ENCODE assay signal across 16 cellular contexts in genomic region chr18:7666195-7666776, GRCh38.
"Had no signal": no experiment of that assay in that cellular context is flagged by ENCODE, and none has a peak within 500 bp of the region (broad histone marks: within the 10 kb centered on the region; RNA-seq: fewer than 3 reads in every experiment).

No MANE protein-coding gene starts in this region.

- H3K36me3 Mint-ChIP-seq: activated naive CD8-positive, alpha-beta T cell treated with anti-CD3 and anti-CD28 coated beads, Interleukin-2, amount 10 ng/mL, durations not matched to agents 7 days and 5 days; stimulated activated effector memory CD8-positive, alpha-beta T cell treated with anti-CD3 and anti-CD28 coated beads, Interleukin-12 subunit alpha, Interleukin-12 subunit beta, amount 100 ng/mL, for 72 hours had no signal

- ATAC-seq: activated CD8-positive, alpha-beta T cell treated with anti-CD3 and anti-CD28 coated beads for 36 hours; activated T-cell treated with anti-CD3 and anti-CD28 coated beads, Interleukin-2, amount 50 U/mL, for 72 hours; gastrocnemius medialis; stimulated activated effector memory CD8-positive, alpha-beta T cell treated with anti-CD3 and anti-CD28 coated beads, Interleukin-12 subunit alpha, Interleukin-12 subunit beta, amount 100 ng/mL, for 72 hours had no signal

- H3K36me3 ChIP-seq: gastrocnemius medialis, right atrium auricular region, tibial artery had no signal

- H3K4me3 ChIP-seq: gastrocnemius medialis, right atrium auricular region, tibial artery had no signal

- H3K27ac Mint-ChIP-seq: activated CD8-positive, alpha-beta T cell treated with anti-CD3 and anti-CD28 coated beads for 36 hours; activated naive CD8-positive, alpha-beta T cell treated with anti-CD3 and anti-CD28 coated beads, Interleukin-2, amount 10 ng/mL, durations not matched to agents 7 days and 5 days; activated T-cell treated with anti-CD3 and anti-CD28 coated beads, Interleukin-2, amount 50 U/mL, for 72 hours; stimulated activated effector memory CD8-positive, alpha-beta T cell treated with anti-CD3 and anti-CD28 coated beads, Interleukin-12 subunit alpha, Interleukin-12 subunit beta, amount 100 ng/mL, for 72 hours had no signal

- H3K27me3 Mint-ChIP-seq: activated CD8-positive, alpha-beta T cell treated with anti-CD3 and anti-CD28 coated beads for 36 hours; activated naive CD8-positive, alpha-beta T cell treated with anti-CD3 and anti-CD28 coated beads, Interleukin-2, amount 10 ng/mL, durations not matched to agents 7 days and 5 days had no signal

- H3K27ac ChIP-seq: gastrocnemius medialis, right atrium auricular region, tibial artery, VCaP had no signal

- H3K4me3 Mint-ChIP-seq: activated CD8-positive, alpha-beta T cell treated with anti-CD3 and anti-CD28 coated beads for 36 hours; activated naive CD8-positive, alpha-beta T cell treated with anti-CD3 and anti-CD28 coated beads, Interleukin-2, amount 10 ng/mL, durations not matched to agents 7 days and 5 days; activated T-cell treated with anti-CD3 and anti-CD28 coated beads, Interleukin-2, amount 50 U/mL, for 72 hours; stimulated activated effector memory CD8-positive, alpha-beta T cell treated with anti-CD3 and anti-CD28 coated beads, Interleukin-12 subunit alpha, Interleukin-12 subunit beta, amount 100 ng/mL, for 72 hours had no signal

- H3K9me3 ChIP-seq: gastrocnemius medialis, right atrium auricular region, tibial artery had no signal

- DNase-seq: activated CD4-positive, alpha-beta T cell treated with anti-CD3 and anti-CD28 coated beads for 4 hours; activated CD8-positive, alpha-beta memory T cell treated with anti-CD3 and anti-CD28 coated beads, Interleukin-2, amount 50 U/mL, for 4 hours; activated CD8-positive, alpha-beta T cell treated with anti-CD3 and anti-CD28 coated beads for 36 hours; activated gamma-delta T cell treated with Interleukin-2 at 50 U/mL for 16 hours; activated naive CD8-positive, alpha-beta T cell treated with anti-CD3 and anti-CD28 coated beads, Interleukin-2, amount 10 ng/mL, durations not matched to agents 7 days and 5 days; activated T-cell treated with anti-CD3 and anti-CD28 coated beads, Interleukin-2, amount 50 U/mL, for 72 hours; anterior cingulate cortex; gastrocnemius medialis; kidney glomerular epithelial cell; posterior cingulate gyrus; small intestine; T-helper 9 cell; tibial artery had no signal

- H3K9me3 Mint-ChIP-seq: activated CD8-positive, alpha-beta T cell treated with anti-CD3 and anti-CD28 coated beads for 36 hours; activated naive CD8-positive, alpha-beta T cell treated with anti-CD3 and anti-CD28 coated beads, Interleukin-2, amount 10 ng/mL, durations not matched to agents 7 days and 5 days; activated T-cell treated with anti-CD3 and anti-CD28 coated beads, Interleukin-2, amount 50 U/mL, for 72 hours had no signal

- H3K4me1 Mint-ChIP-seq: activated naive CD8-positive, alpha-beta T cell treated with anti-CD3 and anti-CD28 coated beads, Interleukin-2, amount 10 ng/mL, durations not matched to agents 7 days and 5 days had no signal

- H3K27me3 ChIP-seq: gastrocnemius medialis, right atrium auricular region, tibial artery had no signal
